In genomic region chr6:37972994-37973757, GRCh38 we compare ENCODE assay signal across 2 cellular contexts.
TF ChIP-seq lines count a peak whose summit lies in the region.

No MANE protein-coding gene starts in this region.

TF ChIP-seq in HCT116, 20 proteins besides CTCF, POLR2A, EP300 and RAD21:
- no peak for TF ChIP-seq SRF (IDR thresholded peaks at IDR 0.05; ENCODE audit: low read depth)
- peak; percentile 28; the same call in 1 of the 2 replicates for TF ChIP-seq CEBPB (IDR thresholded peaks at IDR 0.05; ENCODE audit: low read depth)
TF ChIP-seq in HCT116: peak in this region for 1.

TF ChIP-seq in K562, 482 proteins besides CTCF, POLR2A, EP300 and RAD21 (continues in another document):
- TF ChIP-seq TCF7 (IDR thresholded peaks at IDR 0.05; ENCODE audit: borderline replicate concordance) (no peak), PURB (CRISPR knock-in tag; IDR thresholded peaks at IDR 0.05; ENCODE audit: low read depth) (no peak), MEIS2 (IDR thresholded peaks at IDR 0.05; ENCODE audit: partially characterized antibody) (peak; percentile 84), IFI16 (CRISPR knock-in tag; IDR thresholded peaks at IDR 0.05) (no peak), DIDO1 (tag; IDR thresholded peaks at IDR 0.05; ENCODE audit: low read depth) (no peak), BCL6 (CRISPR knock-in tag; IDR thresholded peaks at IDR 0.05) (no peak), PHTF2 (CRISPR knock-in tag; IDR thresholded peaks at IDR 0.05) (no peak), PHF21A (IDR thresholded peaks at IDR 0.05; ENCODE audit: borderline replicate concordance, low read depth) (no peak), MYC (IDR thresholded peaks at IDR 0.05; ENCODE audit: low read depth, low read length) (peak; percentile 86), MYC (CRISPR knock-in tag; IDR thresholded peaks at IDR 0.05; ENCODE audit: borderline replicate concordance, low read depth) (no peak), ZNF436 (CRISPR knock-in tag; IDR thresholded peaks at IDR 0.05) (no peak), BRF1 (IDR thresholded peaks at IDR 0.05; ENCODE audit: borderline replicate concordance, extremely low read depth, insufficient read length) (no peak), CXXC5 (CRISPR knock-in tag; IDR thresholded peaks at IDR 0.05) (peak; percentile 62), SNRNP70 (optimal IDR thresholded peaks at IDR 0.05; ENCODE audit: low read depth, low read length) (no peak), HOXB6 (CRISPR knock-in tag; IDR thresholded peaks at IDR 0.05; ENCODE audit: borderline replicate concordance) (no peak), ZNF124 (CRISPR knock-in tag; IDR thresholded peaks at IDR 0.05) (no peak), DACH1 (IDR thresholded peaks at IDR 0.05; ENCODE audit: partially characterized antibody) (no peak), C11orf30 (IDR thresholded peaks at IDR 0.05; ENCODE audit: low read depth) (peak; percentile 10; the same call in 1 of the 2 replicates), SPI1 (IDR thresholded peaks at IDR 0.05; ENCODE audit: borderline replicate concordance, low read depth, low read length) (no peak), KLF16 (IDR thresholded peaks at IDR 0.05) (no peak), STAT5B (CRISPR knock-in tag; IDR thresholded peaks at IDR 0.05) (no peak), ZNF644 (tag; IDR thresholded peaks at IDR 0.05; ENCODE audit: low read depth) (peak; percentile 65; the same call in 1 of the 2 replicates), RAD51 (IDR thresholded peaks at IDR 0.05; ENCODE audit: borderline replicate concordance, low read depth) (no peak), CAMTA2 (CRISPR knock-in tag; conservative IDR thresholded peaks at IDR 0.05) (no peak), ZBTB7A (IDR thresholded peaks at IDR 0.05; ENCODE audit: borderline replicate concordance, control insufficient read depth, low read depth, low read length) (no peak), LCOR (CRISPR knock-in tag; IDR thresholded peaks at IDR 0.05) (no peak), NFATC3 (IDR thresholded peaks at IDR 0.05) (no peak), ZKSCAN1 (IDR thresholded peaks at IDR 0.05; ENCODE audit: low read depth, low read length) (no peak), GABPB1 (CRISPR knock-in tag; IDR thresholded peaks at IDR 0.05) (no peak), BACH1 (tag; IDR thresholded peaks at IDR 0.05) (peak; percentile 80), ETS2 (tag; IDR thresholded peaks at IDR 0.05; ENCODE audit: borderline replicate concordance, poor library complexity, severe bottlenecking) (no peak), SREBF1 (IDR thresholded peaks at IDR 0.05; ENCODE audit: borderline replicate concordance, low read depth, low read length) (no peak), DEAF1 (CRISPR knock-in tag; IDR thresholded peaks at IDR 0.05) (no peak), NUFIP1 (IDR thresholded peaks at IDR 0.05; ENCODE audit: partially characterized antibody) (no peak), GATA2 (CRISPR knock-in tag; IDR thresholded peaks at IDR 0.05) (no peak), PCBP1 (IDR thresholded peaks at IDR 0.05; ENCODE audit: low read depth, low read length, poor library complexity, severe bottlenecking) (no peak), ZMIZ1 (IDR thresholded peaks at IDR 0.05; ENCODE audit: low read depth in 2 of 2, low read length in 2 of 2) (no peak), ZNF668 (CRISPR knock-in tag; IDR thresholded peaks at IDR 0.05) (peak; percentile 61; the same call in 1 of the 2 replicates), ZNF253 (CRISPR knock-in tag; conservative IDR thresholded peaks at IDR 0.05) (no peak), NR1H2 (CRISPR knock-in tag; IDR thresholded peaks at IDR 0.05) (no peak), SRSF1 (IDR thresholded peaks at IDR 0.05; ENCODE audit: low read depth, low read length) (no peak), SIN3B (IDR thresholded peaks at IDR 0.05; ENCODE audit: low read depth) (no peak), HDAC3 (IDR thresholded peaks at IDR 0.05; ENCODE audit: borderline replicate concordance, partially characterized antibody) (no peak), TEAD1 (CRISPR knock-in tag; IDR thresholded peaks at IDR 0.05) (peak in 1 of 2 experiments; percentile 57; a peak in 1 of 4 replicates), ZFP36 (IDR thresholded peaks at IDR 0.05; ENCODE audit: low read depth, low read length, partially characterized antibody) (no peak), MGA (IDR thresholded peaks at IDR 0.05) (peak; percentile 85), ZNF324 (CRISPR knock-in tag; IDR thresholded peaks at IDR 0.05) (no peak), MAX (CRISPR knock-in tag; IDR thresholded peaks at IDR 0.05) (no peak)
- TF ChIP-seq, protein P1, sequence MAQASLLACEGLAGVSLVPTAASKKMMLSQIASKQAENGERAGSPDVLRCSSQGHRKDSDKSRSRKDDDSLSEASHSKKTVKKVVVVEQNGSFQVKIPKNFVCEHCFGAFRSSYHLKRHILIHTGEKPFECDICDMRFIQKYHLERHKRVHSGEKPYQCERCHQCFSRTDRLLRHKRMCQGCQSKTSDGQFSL (CRISPR knock-in tag; IDR thresholded peaks at IDR 0.05) = no peak
- TF ChIP-seq, protein P1 (tag; IDR thresholded peaks at IDR 0.05) = peak in 1 of 2 experiments; percentile 45; a peak in 1 of 4 replicates
